Comparison of ENCODE assay signal across 8 cellular contexts in genomic region chr3:12995389-12996180, GRCh38.
DNase-seq lines count a peak whose midpoint lies in the region; ATAC-seq and TF ChIP-seq lines count a peak whose summit lies in the region.

No MANE protein-coding gene starts in this region.

- 73 to 74% methylated on average over 10 of the region's 10 CpGs for WGBS in esophagus, 2 donors

- ATAC-seq in HG03196 (IDR thresholded peaks at IDR 0.05; ENCODE audit: unreplicated experiment): no peak

- no peak overlapping the region for H3K4me3 Mint-ChIP-seq in progenitor cell of endocrine pancreas (ENCODE audit: low read depth)

- no peak for TF ChIP-seq CTCF in GM06990 (IDR thresholded peaks at IDR 0.05; ENCODE audit: insufficient read depth, low read length, poor library complexity, severe bottlenecking)
- no peak for TF ChIP-seq CTCF in progenitor cell of endocrine pancreas (IDR thresholded peaks at IDR 0.05; ENCODE audit: unreplicated experiment)

- H3K27ac ChIP-seq in esophagus (ENCODE audit: low read depth in 2 of 2, low read length in 1 of 2): peak overlapping the region; percentile 22 to 70

- H3K27ac Mint-ChIP-seq in progenitor cell of endocrine pancreas: peak overlapping the region; percentile 78

- peaks cover 11% of the 10 kb centered on the region for H3K27me3 Mint-ChIP-seq in progenitor cell of endocrine pancreas

- peaks cover 6% of the 10 kb centered on the region for H3K36me3 ChIP-seq in GM06990 (ENCODE audit: control insufficient read depth, insufficient read depth, low read length)
- no peaks in the 10 kb centered on the region for H3K36me3 ChIP-seq in esophagus (ENCODE audit: control insufficient read depth in 2 of 2, insufficient read depth in 2 of 2, low read length in 1 of 2)

- H3K4me3 ChIP-seq in GM06990 (replicated peaks; ENCODE audit: low read depth, low read length): peak overlapping the region; percentile 78
- no peak overlapping the region for H3K4me3 ChIP-seq in esophagus (ENCODE audit: low read depth in 1 of 2, low read length in 2 of 2)

- no peaks in the 10 kb centered on the region for H3K9me3 ChIP-seq in esophagus (ENCODE audit: control insufficient read depth in 2 of 2, insufficient read depth in 1 of 2, low read depth in 1 of 2, low read length in 1 of 2)

- H3K27me3 ChIP-seq in GM06990 (replicated peaks; ENCODE audit: control insufficient read depth, insufficient read depth, low read length) (no peaks in the 10 kb centered on the region), esophagus (ENCODE audit: control insufficient read depth in 1 of 2, insufficient read depth in 2 of 2, low read length in 2 of 2) (no peaks in the 10 kb centered on the region)

- peaks cover 0 to 15% of the 10 kb centered on the region in 2 donors for H3K4me1 ChIP-seq in esophagus (ENCODE audit: control insufficient read depth in 2 of 2, insufficient read depth in 2 of 2, low read length in 1 of 2)

- no peaks in the 10 kb centered on the region for H3K36me3 Mint-ChIP-seq in progenitor cell of endocrine pancreas (ENCODE audit: insufficient read depth)

- peaks cover 4% of the 10 kb centered on the region for H3K4me1 Mint-ChIP-seq in progenitor cell of endocrine pancreas (ENCODE audit: low read depth)

- DNase-seq in GM06990 (ENCODE audit: extremely low read depth, insufficient read length): no peak
- peak; percentile 51 for DNase-seq in OCI-M2 (lab: John Stamatoyannopoulos, UW; ENCODE audit: unreplicated experiment)
- DNase-seq in progenitor cell of endocrine pancreas (ENCODE audit: low spot score, unreplicated experiment): no peak
- no peak for DNase-seq in GF-D8 (lab: John Stamatoyannopoulos, UW)
- DNase-seq in HK-2 (ENCODE audit: unreplicated experiment): no peak
- no peak for DNase-seq in amygdala (lab: John Stamatoyannopoulos, UW)

- no peaks in the 10 kb centered on the region for H3K9me3 Mint-ChIP-seq in progenitor cell of endocrine pancreas (ENCODE audit: low read depth)
